13 cellular contexts compared by ENCODE assay signal in the genomic region with DNA sequence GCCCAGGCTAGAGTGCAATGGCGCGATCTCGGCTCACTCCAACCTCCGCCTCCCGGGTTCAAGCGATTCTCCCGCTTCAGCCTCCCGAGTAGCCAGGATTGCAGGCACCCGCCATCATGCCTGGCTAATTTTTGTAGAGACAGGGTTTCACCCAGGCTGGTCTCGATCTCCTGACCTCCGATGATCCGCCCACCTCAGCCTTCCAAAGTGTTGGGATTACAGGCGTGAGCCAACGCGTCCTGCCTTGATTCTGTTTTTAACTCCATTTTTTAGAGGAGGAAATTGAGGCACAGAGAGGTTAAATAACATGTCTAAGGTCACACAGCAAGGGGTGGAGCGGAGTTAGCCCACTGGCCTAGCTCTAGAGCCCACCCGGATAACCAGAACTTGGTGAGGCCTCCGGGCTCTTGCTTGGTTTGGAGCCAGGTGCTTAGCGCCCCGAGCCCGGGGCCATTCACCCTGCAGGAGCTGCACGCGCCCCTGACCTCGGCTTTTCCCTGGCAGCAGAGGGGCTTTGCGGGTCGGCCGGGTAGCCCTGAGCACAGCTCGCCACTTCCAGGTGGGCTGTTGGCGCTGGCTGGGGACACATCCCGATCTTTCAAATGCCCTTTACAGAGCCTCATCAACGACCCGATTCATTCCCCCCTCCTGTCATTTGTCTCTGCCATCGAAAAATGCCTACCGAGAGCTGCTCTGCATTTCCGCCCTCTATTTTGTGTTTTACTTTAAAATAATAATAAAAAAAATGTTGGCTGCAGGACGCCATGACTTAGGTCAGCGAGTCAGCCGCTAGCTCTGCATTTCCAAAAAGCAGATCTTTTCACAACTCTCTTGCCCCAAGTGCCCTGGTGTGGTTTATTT. TPM values are rescaled to one million over a fixed set of nuclear protein-coding genes. Genes with fewer than 3 reads are reported as not detected.
DNase-seq lines count a peak whose midpoint lies in the region; ATAC-seq and TF ChIP-seq lines count a peak whose summit lies in the region.
"Had no signal": no experiment of that assay in that cellular context is flagged by ENCODE, and none has a peak within 500 bp of the region (broad histone marks: within the 10 kb centered on the region; RNA-seq: fewer than 3 reads in every experiment).

No MANE protein-coding gene starts in this region.

- H3K27me3 Mint-ChIP-seq in brain, result peaks cover 100% of the 10 kb centered on the region

- no peak overlapping the region for H3K27ac Mint-ChIP-seq in brain
- H3K27ac Mint-ChIP-seq: CD4-positive, CD25-positive, alpha-beta regulatory T cell; T-helper 1 cell treated with Interleukin-12 subunit alpha and Interleukin-12 subunit beta and Interleukin-4 antibody, amounts not matched to agents 30 μg/mL and 1 μg/mL, for 36 hours had no signal

- peaks cover 30% of the 10 kb centered on the region for H3K4me1 Mint-ChIP-seq in brain

- TF ChIP-seq POLR2A in spleen (IDR thresholded peaks at IDR 0.05), result no peak

- H3K27ac ChIP-seq in HUES64 (ENCODE audit: low read depth, low read length) (no peak overlapping the region), spleen (no peak overlapping the region)

- H3K36me3 Mint-ChIP-seq in brain, result no peaks in the 10 kb centered on the region
- H3K36me3 Mint-ChIP-seq: CD4-positive, CD25-positive, alpha-beta regulatory T cell had no signal

- H3K4me3 Mint-ChIP-seq in brain, result peak overlapping the region in 4 of 5 experiments; percentile 19 to 64 (median 62)
- H3K4me3 Mint-ChIP-seq: T-helper 1 cell treated with Interleukin-12 subunit alpha and Interleukin-12 subunit beta and Interleukin-4 antibody, amounts not matched to agents 30 μg/mL and 1 μg/mL, for 36 hours had no signal

- 4% methylated on average over 38 of the region's 38 CpGs for WGBS in HUES64
- 9 to 12% (median 10%) methylated on average over 34 to 38 of the region's 38 CpGs for WGBS in spleen, 5 donors

- no peak for ATAC-seq in GM18868 (IDR thresholded peaks at IDR 0.05; ENCODE audit: unreplicated experiment)
- ATAC-seq: Panc1 had no signal

- H3K9me3 ChIP-seq in HUES64 (ENCODE audit: insufficient read depth, low read depth, low read length) (no peaks in the 10 kb centered on the region), spleen (no peaks in the 10 kb centered on the region)

- no peaks in the 10 kb centered on the region for H3K36me3 ChIP-seq in HUES64 (ENCODE audit: insufficient read depth, low read length)
- H3K36me3 ChIP-seq in spleen, result no peaks in the 10 kb centered on the region

- peaks cover 34% of the 10 kb centered on the region for H3K4me1 ChIP-seq in HUES64 (ENCODE audit: insufficient read depth, low read length)
- peaks cover 12 to 58% (median 51%) of the 10 kb centered on the region in 6 donors for H3K4me1 ChIP-seq in spleen

- H3K9ac ChIP-seq in HUES64 (ENCODE audit: low read depth, low read length), result no peak overlapping the region

- peaks cover 100% of the 10 kb centered on the region for H3K27me3 ChIP-seq in HUES64 (ENCODE audit: insufficient read depth, low read length)
- H3K27me3 ChIP-seq in spleen (replicated peaks in 1 of 7), result peaks cover 26 to 100% (median 88%) of the 10 kb centered on the region in 7 donors

- intact Hi-C loops in spleen (cut with DNase I; ENCODE audit: low total_unique reads), result no loop called here

- H3K9me3 Mint-ChIP-seq in brain, result peaks cover 0 to 7% (median 4%) of the 10 kb centered on the region in 5 experiments
- H3K9me3 Mint-ChIP-seq: CD4-positive, CD25-positive, alpha-beta regulatory T cell; T-helper 1 cell treated with Interleukin-12 subunit alpha and Interleukin-12 subunit beta and Interleukin-4 antibody, amounts not matched to agents 30 μg/mL and 1 μg/mL, for 36 hours had no signal

- H3K4me3 ChIP-seq in HUES64 (ENCODE audit: low read length) (peak overlapping the region; percentile 46), spleen (no peak overlapping the region)

- DNase-seq in left kidney (ENCODE audit: low read depth, low spot score), result peak; percentile 20
- peak; percentile 56 for DNase-seq in spleen
- no peak for DNase-seq in putamen (ENCODE audit: low spot score)
- no peak for DNase-seq in UCSD-AML1 (lab: John Stamatoyannopoulos, UW; ENCODE audit: unreplicated experiment)
- DNase-seq: CD4-positive, CD25-positive, alpha-beta regulatory T cell; NCI-H1048; NCI-H510A treated with DMSO at 0.1 percent for 48 hours; substantia nigra had no signal

- no peak for TF ChIP-seq CTCF in brain (conservative IDR thresholded peaks at IDR 0.05)
- TF ChIP-seq CTCF in spleen (IDR thresholded peaks at IDR 0.05 in 8 of 11, conservative IDR thresholded peaks at IDR 0.05 in 3 of 11), result no peak

RNA-seq across cellular contexts. Expression of gene SIM2, which starts 11.2 kb away (rescaled TPM):
- polyA plus RNA-seq in HUES64 (2013, experiment 1 of 2), result 0.10 TPM
- polyA plus RNA-seq in HUES64 (2013, experiment 2 of 2), result not detected
- polyA plus RNA-seq in brain (ENCODE audit: insufficient read depth, low read depth, low replicate concordance), result 0.34 TPM
- total RNA-seq in spleen, result not detected
- polyA plus RNA-seq in spleen, result not detected
- total RNA-seq: CD4-positive, CD25-positive, alpha-beta regulatory T cell had no signal

Comparison
In these comparisons a context has a peak if more than half of its experiments do, and no peak if none do; other contexts are left out.
1. DNase-seq: peak in left kidney (single experiment) and spleen (single experiment); none in putamen (single experiment) and UCSD-AML1 (single experiment).